1 cellular context compared by ENCODE assay signal in the genomic region with DNA sequence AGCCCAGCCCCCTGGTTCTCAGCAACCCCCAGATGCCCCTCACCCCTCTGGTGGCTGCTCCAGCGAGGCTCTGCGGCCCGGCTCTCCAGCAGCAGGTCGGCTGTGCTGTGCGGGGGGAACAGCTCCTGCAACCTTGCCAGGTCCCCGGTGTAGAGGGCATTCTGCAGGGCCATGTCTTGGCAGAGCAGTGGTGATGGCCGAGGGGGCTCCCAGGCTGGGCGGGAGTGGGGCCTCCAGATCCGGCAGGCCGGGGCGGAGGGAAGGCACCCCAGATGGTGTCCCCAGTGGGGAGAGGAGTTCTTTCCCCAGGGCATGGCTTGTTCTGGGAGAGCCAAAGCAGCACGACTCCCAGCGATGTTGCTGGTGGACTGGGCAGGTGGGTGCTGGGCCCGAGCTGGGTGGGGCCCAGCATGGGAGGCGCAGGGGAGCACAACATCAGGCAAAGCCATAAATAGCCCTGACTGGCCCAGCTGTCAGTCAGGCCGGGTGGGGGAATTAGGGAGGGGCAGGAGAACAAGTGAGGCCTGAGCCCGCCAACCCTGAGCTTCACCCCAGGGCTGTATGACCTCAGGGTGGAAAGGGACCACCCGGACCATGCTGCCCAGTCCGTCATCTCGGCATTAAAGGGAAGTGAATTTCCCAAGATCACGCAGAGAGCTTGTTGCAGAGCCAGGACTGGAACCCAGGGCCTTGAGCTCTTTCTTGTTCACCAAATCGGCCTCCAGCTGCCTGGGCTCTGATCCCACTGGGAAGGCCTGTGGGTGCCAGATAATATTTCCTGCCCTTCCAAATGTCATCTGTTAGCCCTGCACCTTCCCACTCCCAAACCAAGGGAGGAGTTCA.
A peak's percentile ranks its signal among the peaks of the same experiment; 100 is the strongest.
TF ChIP-seq lines count a peak whose summit lies in the region.

No MANE protein-coding gene starts in this region.

TF ChIP-seq in K562, 482 proteins besides CTCF, POLR2A, EP300 and RAD21:
- TF ChIP-seq JUND (IDR thresholded peaks at IDR 0.05; ENCODE audit: borderline replicate concordance, low read depth, low read length) (no peak), JUND (tag; IDR thresholded peaks at IDR 0.05; ENCODE audit: borderline replicate concordance, low read depth, low read length) (no peak), ZNF280B (CRISPR knock-in tag; IDR thresholded peaks at IDR 0.05) (no peak), LARP7 (IDR thresholded peaks at IDR 0.05) (no peak), ZNF212 (CRISPR knock-in tag; IDR thresholded peaks at IDR 0.05) (no peak), PBX2 (CRISPR knock-in tag; IDR thresholded peaks at IDR 0.05; ENCODE audit: low read depth) (no peak), PBX2 (tag; conservative IDR thresholded peaks at IDR 0.05; ENCODE audit: low read depth) (peak; percentile 39; the same call in 1 of the 2 replicates), ZSCAN32 (CRISPR knock-in tag; IDR thresholded peaks at IDR 0.05) (no peak), FOXK1 (CRISPR knock-in tag; IDR thresholded peaks at IDR 0.05; ENCODE audit: borderline replicate concordance) (no peak), XRCC3 (IDR thresholded peaks at IDR 0.05) (no peak), ZNF644 (tag; IDR thresholded peaks at IDR 0.05; ENCODE audit: low read depth) (no peak), ZNF436 (CRISPR knock-in tag; IDR thresholded peaks at IDR 0.05) (no peak), HMBOX1 (IDR thresholded peaks at IDR 0.05) (no peak), TARDBP (IDR thresholded peaks at IDR 0.05) (no peak), TEAD2 (tag; IDR thresholded peaks at IDR 0.05) (no peak), HNRNPK (IDR thresholded peaks at IDR 0.05; ENCODE audit: low read depth, low read length, poor library complexity, severe bottlenecking) (no peak), FOXJ2 (tag; IDR thresholded peaks at IDR 0.05) (no peak), THAP7 (CRISPR knock-in tag; IDR thresholded peaks at IDR 0.05) (no peak), POLR2AphosphoS2 (IDR thresholded peaks at IDR 0.05; ENCODE audit: low read length) (no peak), PRPF4 (IDR thresholded peaks at IDR 0.05; ENCODE audit: insufficient read depth, low read depth, low read length, poor library complexity, severe bottlenecking) (no peak), HNRNPH1 (optimal IDR thresholded peaks at IDR 0.05; ENCODE audit: low read depth, low read length) (no peak), ZNF282 (CRISPR knock-in tag; IDR thresholded peaks at IDR 0.05) (no peak), MEF2A (IDR thresholded peaks at IDR 0.05; ENCODE audit: control insufficient read depth, low read depth, low read length) (0 out of 2 replicates have a peak, but pooled peaks have one; percentile 23)
- TF ChIP-seq, protein P1, sequence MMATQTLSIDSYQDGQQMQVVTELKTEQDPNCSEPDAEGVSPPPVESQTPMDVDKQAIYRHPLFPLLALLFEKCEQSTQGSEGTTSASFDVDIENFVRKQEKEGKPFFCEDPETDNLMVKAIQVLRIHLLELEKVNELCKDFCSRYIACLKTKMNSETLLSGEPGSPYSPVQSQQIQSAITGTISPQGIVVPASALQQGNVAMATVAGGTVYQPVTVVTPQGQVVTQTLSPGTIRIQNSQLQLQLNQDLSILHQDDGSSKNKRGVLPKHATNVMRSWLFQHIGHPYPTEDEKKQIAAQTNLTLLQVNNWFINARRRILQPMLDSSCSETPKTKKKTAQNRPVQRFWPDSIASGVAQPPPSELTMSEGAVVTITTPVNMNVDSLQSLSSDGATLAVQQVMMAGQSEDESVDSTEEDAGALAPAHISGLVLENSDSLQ (IDR thresholded peaks at IDR 0.05), result peak; percentile 82
- TF ChIP-seq, protein P2, sequence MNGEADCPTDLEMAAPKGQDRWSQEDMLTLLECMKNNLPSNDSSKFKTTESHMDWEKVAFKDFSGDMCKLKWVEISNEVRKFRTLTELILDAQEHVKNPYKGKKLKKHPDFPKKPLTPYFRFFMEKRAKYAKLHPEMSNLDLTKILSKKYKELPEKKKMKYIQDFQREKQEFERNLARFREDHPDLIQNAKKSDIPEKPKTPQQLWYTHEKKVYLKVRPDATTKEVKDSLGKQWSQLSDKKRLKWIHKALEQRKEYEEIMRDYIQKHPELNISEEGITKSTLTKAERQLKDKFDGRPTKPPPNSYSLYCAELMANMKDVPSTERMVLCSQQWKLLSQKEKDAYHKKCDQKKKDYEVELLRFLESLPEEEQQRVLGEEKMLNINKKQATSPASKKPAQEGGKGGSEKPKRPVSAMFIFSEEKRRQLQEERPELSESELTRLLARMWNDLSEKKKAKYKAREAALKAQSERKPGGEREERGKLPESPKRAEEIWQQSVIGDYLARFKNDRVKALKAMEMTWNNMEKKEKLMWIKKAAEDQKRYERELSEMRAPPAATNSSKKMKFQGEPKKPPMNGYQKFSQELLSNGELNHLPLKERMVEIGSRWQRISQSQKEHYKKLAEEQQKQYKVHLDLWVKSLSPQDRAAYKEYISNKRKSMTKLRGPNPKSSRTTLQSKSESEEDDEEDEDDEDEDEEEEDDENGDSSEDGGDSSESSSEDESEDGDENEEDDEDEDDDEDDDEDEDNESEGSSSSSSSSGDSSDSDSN (IDR thresholded peaks at IDR 0.05; ENCODE audit: borderline replicate concordance in 1 of 2, low read depth in 2 of 2, low read length in 2 of 2), result no peak
- TF ChIP-seq, protein P3, sequence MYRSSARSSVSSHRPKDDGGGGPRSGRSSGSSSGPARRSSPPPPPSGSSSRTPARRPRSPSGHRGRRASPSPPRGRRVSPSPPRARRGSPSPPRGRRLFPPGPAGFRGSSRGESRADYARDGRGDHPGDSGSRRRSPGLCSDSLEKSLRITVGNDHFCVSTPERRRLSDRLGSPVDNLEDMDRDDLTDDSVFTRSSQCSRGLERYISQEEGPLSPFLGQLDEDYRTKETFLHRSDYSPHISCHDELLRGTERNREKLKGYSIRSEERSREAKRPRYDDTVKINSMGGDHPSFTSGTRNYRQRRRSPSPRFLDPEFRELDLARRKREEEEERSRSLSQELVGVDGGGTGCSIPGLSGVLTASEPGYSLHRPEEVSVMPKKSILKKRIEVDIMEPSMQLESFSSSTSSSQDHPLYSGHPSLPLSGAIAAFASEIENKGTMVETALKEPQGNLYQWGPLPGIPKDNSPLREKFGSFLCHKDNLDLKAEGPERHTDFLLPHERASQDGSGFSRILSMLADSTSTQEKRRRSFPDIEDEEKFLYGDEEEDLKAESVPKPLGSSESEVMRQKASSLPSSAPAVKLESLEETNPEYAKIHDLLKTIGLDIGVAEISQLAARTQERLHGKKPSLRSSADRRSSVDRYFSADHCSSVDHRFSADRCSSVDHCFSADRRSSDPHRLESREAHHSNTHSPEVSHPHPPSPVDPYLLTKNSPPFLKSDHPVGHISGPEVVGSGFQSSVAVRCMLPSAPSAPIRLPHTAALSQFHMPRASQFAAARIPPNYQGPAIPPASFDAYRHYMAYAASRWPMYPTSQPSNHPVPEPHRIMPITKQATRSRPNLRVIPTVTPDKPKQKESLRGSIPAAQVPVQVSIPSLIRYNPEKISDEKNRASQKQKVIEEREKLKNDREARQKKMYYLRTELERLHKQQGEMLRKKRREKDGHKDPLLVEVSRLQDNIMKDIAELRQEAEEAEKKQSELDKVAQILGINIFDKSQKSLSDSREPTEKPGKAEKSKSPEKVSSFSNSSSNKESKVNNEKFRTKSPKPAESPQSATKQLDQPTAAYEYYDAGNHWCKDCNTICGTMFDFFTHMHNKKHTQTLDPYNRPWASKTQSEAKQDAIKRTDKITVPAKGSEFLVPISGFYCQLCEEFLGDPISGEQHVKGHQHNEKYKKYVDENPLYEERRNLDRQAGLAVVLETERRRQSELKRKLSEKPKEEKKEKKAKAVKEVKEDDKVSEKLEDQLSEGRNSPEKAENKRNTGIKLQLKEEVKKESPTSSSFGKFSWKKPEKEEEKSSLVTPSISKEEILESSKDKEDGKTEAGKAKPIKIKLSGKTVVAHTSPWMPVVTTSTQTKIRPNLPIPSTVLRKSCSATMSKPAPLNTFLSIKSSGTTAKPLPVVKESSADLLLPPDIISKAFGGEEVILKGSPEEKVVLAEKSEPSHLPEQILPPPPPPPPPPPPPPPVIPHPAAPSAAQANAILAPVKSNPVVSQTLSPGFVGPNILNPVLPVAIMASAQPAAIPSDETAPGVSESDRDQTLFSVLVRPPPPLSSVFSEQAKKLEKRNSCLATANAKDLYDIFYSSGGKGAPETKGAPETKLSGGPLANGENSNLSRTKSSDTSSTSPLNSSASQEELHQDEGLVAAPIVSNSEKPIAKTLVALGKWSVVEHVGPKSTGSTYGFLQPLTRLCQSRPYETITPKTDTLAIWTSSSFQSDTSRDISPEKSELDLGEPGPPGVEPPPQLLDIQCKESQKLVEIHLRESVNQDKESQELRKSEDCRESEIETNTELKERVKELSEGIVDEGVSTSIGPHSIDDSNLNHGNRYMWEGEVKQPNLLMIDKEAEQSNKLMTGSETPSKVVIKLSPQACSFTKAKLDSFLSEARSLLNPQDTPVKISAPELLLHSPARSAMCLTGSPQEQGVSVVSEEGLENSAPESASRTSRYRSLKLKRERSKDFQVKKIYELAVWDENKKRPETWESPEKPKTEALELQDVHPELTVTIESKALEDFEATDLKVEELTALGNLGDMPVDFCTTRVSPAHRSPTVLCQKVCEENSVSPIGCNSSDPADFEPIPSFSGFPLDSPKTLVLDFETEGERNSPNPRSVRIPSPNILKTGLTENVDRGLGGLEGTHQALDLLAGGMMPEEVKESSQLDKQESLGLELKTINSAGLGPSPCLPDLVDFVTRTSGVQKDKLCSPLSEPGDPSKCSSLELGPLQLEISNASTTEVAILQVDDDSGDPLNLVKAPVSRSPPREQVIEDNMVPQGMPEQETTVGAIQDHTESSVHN (IDR thresholded peaks at IDR 0.05; ENCODE audit: borderline replicate concordance in 1 of 2, low read depth in 1 of 2), result no peak
